ENCODE assay signal across 1 cellular context in the genomic region with DNA sequence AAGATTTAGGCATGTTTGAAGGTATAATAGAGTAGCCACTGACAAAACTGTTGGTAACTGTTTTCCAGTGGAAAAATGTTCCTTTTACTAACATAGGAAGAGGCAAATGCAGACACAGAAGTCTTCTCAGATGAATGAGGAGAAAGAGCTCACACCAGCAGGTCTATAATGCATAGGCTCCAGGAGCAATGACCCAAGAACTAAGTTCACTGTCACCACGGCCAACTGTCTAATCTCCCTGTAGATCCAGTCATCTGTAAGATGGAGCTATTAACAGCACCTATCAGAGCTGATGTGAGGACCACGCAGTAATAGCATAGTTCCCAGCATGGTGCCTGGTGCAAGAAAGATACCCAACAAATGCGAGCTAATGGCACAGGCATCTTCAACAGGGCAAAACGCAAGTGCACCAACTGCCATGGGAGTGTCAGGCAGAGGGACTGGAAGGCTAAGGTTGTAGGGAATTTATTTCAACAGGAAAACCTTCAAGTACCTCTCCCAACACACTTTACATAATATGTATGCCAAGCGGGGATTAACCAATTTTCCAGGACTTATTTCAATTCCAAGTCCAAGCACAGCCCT.
TF ChIP-seq lines count a peak whose summit lies in the region.

No MANE protein-coding gene starts in this region.

TF ChIP-seq in SK-N-SH, 30 proteins besides CTCF, POLR2A, EP300 and RAD21:
- no peak for TF ChIP-seq CHD2 (IDR thresholded peaks at IDR 0.05; ENCODE audit: low read length, partially characterized antibody)
- no peak for TF ChIP-seq FOSL2 (IDR thresholded peaks at IDR 0.05; ENCODE audit: borderline replicate concordance, low read depth)
- TF ChIP-seq GABPA (IDR thresholded peaks at IDR 0.05; ENCODE audit: low read depth) = no peak
- TF ChIP-seq GATA2 (CRISPR knock-in tag; IDR thresholded peaks at IDR 0.05) = no peak
- no peak for TF ChIP-seq YY1 (IDR thresholded peaks at IDR 0.05; ENCODE audit: low read depth)
- TF ChIP-seq, protein P1, sequence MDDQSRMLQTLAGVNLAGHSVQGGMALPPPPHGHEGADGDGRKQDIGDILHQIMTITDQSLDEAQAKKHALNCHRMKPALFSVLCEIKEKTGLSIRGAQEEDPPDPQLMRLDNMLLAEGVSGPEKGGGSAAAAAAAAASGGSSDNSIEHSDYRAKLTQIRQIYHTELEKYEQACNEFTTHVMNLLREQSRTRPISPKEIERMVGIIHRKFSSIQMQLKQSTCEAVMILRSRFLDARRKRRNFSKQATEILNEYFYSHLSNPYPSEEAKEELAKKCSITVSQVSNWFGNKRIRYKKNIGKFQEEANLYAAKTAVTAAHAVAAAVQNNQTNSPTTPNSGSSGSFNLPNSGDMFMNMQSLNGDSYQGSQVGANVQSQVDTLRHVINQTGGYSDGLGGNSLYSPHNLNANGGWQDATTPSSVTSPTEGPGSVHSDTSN (IDR thresholded peaks at IDR 0.05) = no peak
- TF ChIP-seq POLR2AphosphoS5 (IDR thresholded peaks at IDR 0.05; ENCODE audit: low read depth, low read length) = no peak
- TF ChIP-seq RFX5 (IDR thresholded peaks at IDR 0.05; ENCODE audit: low read length) = no peak
- TF ChIP-seq NRF1 (IDR thresholded peaks at IDR 0.05; ENCODE audit: low read depth, low read length) = no peak
- no peak for TF ChIP-seq FOXM1 (IDR thresholded peaks at IDR 0.05; ENCODE audit: low read depth)
- TF ChIP-seq ELF1 (IDR thresholded peaks at IDR 0.05) = no peak
- no peak for TF ChIP-seq RXRA (IDR thresholded peaks at IDR 0.05; ENCODE audit: borderline replicate concordance, low read depth)
- TF ChIP-seq SIN3A (IDR thresholded peaks at IDR 0.05; ENCODE audit: borderline replicate concordance, low read depth, low read length) = no peak
- no peak for TF ChIP-seq MXI1 (IDR thresholded peaks at IDR 0.05; ENCODE audit: low read depth, low read length)
- no peak for TF ChIP-seq MEF2A (IDR thresholded peaks at IDR 0.05; ENCODE audit: borderline replicate concordance, low read depth)
- no peak for TF ChIP-seq SMC3 (IDR thresholded peaks at IDR 0.05; ENCODE audit: low read depth, low read length)
- TF ChIP-seq, protein P2, sequence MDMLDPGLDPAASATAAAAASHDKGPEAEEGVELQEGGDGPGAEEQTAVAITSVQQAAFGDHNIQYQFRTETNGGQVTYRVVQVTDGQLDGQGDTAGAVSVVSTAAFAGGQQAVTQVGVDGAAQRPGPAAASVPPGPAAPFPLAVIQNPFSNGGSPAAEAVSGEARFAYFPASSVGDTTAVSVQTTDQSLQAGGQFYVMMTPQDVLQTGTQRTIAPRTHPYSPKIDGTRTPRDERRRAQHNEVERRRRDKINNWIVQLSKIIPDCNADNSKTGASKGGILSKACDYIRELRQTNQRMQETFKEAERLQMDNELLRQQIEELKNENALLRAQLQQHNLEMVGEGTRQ (IDR thresholded peaks at IDR 0.05; ENCODE audit: borderline replicate concordance, low read depth, low read length) = no peak
